18 cellular contexts compared by ENCODE assay signal in the genomic region with DNA sequence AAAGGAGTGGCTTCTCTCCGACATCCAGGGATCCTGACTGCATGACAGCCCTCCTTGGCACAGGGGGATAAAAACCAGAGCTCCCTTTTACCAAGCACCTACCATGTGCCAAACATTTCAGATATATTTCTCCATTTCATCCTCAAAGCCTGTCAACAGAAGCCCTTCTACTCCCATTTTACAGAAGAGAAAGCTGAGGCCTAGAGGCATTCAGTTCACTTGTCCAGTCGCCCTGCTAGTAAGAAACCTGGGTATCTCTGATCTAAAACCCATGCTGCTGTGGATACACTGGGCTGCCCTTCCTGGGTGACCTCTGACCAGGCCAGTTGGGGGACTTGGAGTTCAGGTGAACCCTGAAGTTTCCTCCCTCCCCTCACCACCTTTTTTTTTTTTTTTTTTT. TPM values are rescaled to one million over a fixed set of nuclear protein-coding genes. Genes with fewer than 3 reads are reported as not detected.
DNase-seq lines count a peak whose midpoint lies in the region; ATAC-seq and TF ChIP-seq lines count a peak whose summit lies in the region.
"Had no signal": no experiment of that assay in that cellular context is flagged by ENCODE, and none has a peak within 500 bp of the region (broad histone marks: within the 10 kb centered on the region; RNA-seq: fewer than 3 reads in every experiment).

No MANE protein-coding gene starts in this region.

- H3K27ac ChIP-seq in mammary epithelial cell (ENCODE audit: insufficient read depth, low read depth, low read length) (no peak overlapping the region), breast epithelium (no peak overlapping the region), esophagus (ENCODE audit: low read depth in 2 of 2, low read length in 1 of 2) (peak overlapping the region; percentile 16 to 62)
- H3K27ac ChIP-seq: 22Rv1, A549, C4-2B, HL-60 had no signal

- H3K36me3 Mint-ChIP-seq in stimulated activated effector memory CD8-positive, alpha-beta T cell treated with anti-CD3 and anti-CD28 coated beads, Interleukin-12 subunit alpha, Interleukin-12 subunit beta, amount 100 ng/mL, for 72 hours: no peaks in the 10 kb centered on the region

- CTCF ChIA-PET in mammary epithelial cell (lab: Charles Lee; ENCODE audit: low non-redundant PET): no interaction called here

- H3K4me1 ChIP-seq in mammary epithelial cell (ENCODE audit: insufficient read depth, low read length) (peaks cover 12% of the 10 kb centered on the region), breast epithelium (no peaks in the 10 kb centered on the region), esophagus (ENCODE audit: control insufficient read depth in 2 of 2, insufficient read depth in 2 of 2, low read length in 1 of 2) (peaks cover 0 to 11% of the 10 kb centered on the region in 2 donors)

- no peaks in the 10 kb centered on the region for H3K79me2 ChIP-seq in mammary epithelial cell (ENCODE audit: insufficient read depth, low read length)

- dilution Hi-C loops in mammary epithelial cell (cut with HindIII; ENCODE audit: low sequenced_read_pairs): no loop called here

- in situ Hi-C loops in mammary epithelial cell (cut with MboI; ENCODE audit: low sequenced_read_pairs in 2 of 2): no loop called here

- H3K9me3 ChIP-seq in mammary epithelial cell (replicated peaks; ENCODE audit: insufficient read depth, low read length) (no peaks in the 10 kb centered on the region), breast epithelium (no peaks in the 10 kb centered on the region), esophagus (ENCODE audit: control insufficient read depth in 2 of 2, insufficient read depth in 1 of 2, low read depth in 1 of 2, low read length in 1 of 2) (no peaks in the 10 kb centered on the region)
- H3K9me3 ChIP-seq: A549, Caco-2 had no signal

- no peak for ATAC-seq in stimulated activated effector memory CD8-positive, alpha-beta T cell treated with anti-CD3 and anti-CD28 coated beads, Interleukin-12 subunit alpha, Interleukin-12 subunit beta, amount 100 ng/mL, for 72 hours
- no peak for ATAC-seq in GM18505 (IDR thresholded peaks at IDR 0.05; ENCODE audit: unreplicated experiment)
- ATAC-seq: A549, GM23338 had no signal

- no peaks in the 10 kb centered on the region for H3K9me3 Mint-ChIP-seq in stimulated activated effector memory CD8-positive, alpha-beta T cell treated with anti-CD3 and anti-CD28 coated beads, Interleukin-12 subunit alpha, Interleukin-12 subunit beta, amount 100 ng/mL, for 72 hours
- H3K9me3 Mint-ChIP-seq: CD4-positive, alpha-beta T cell; GM23338; HFFc6 had no signal

- intact Hi-C loops in mammary epithelial cell (cut with micrococcal nuclease): no loop called here
- intact Hi-C loops in breast epithelium (cut with DNase I; ENCODE audit: low total_unique reads): no loop called here

- no peaks in the 10 kb centered on the region for H3K36me3 ChIP-seq in mammary epithelial cell (ENCODE audit: insufficient read depth, low read length)
- H3K36me3 ChIP-seq in breast epithelium: no peaks in the 10 kb centered on the region
- H3K36me3 ChIP-seq in esophagus (ENCODE audit: control insufficient read depth in 2 of 2, insufficient read depth in 2 of 2, low read length in 1 of 2): no peaks in the 10 kb centered on the region

- peak overlapping the region; percentile 32 for H3K27ac Mint-ChIP-seq in stimulated activated effector memory CD8-positive, alpha-beta T cell treated with anti-CD3 and anti-CD28 coated beads, Interleukin-12 subunit alpha, Interleukin-12 subunit beta, amount 100 ng/mL, for 72 hours
- H3K27ac Mint-ChIP-seq: CD4-positive, alpha-beta T cell; GM23338; HFFc6 had no signal

- H3K27me3 ChIP-seq in mammary epithelial cell (ENCODE audit: insufficient read depth, low read length) (no peaks in the 10 kb centered on the region), breast epithelium (peaks cover 0 to 8% of the 10 kb centered on the region in 2 donors), esophagus (ENCODE audit: control insufficient read depth in 1 of 2, insufficient read depth in 2 of 2, low read length in 2 of 2) (no peaks in the 10 kb centered on the region)

- no peak overlapping the region for H3K4me2 ChIP-seq in mammary epithelial cell (ENCODE audit: insufficient read depth, low read depth, low read length)
- H3K4me2 ChIP-seq: A549, GM23338 had no signal

- peak overlapping the region; percentile 23 for H2AFZ ChIP-seq in mammary epithelial cell (ENCODE audit: low read depth, low read length)
- H2AFZ ChIP-seq: GM23338 had no signal

- TF ChIP-seq CTCF in mammary epithelial cell (conservative IDR thresholded peaks at IDR 0.05 in 1 of 2, IDR thresholded peaks at IDR 0.05 in 1 of 2; ENCODE audit: extremely low read depth in 1 of 2, insufficient read depth in 1 of 2, low read depth in 1 of 2, low read length in 2 of 2): no peak
- no peak for TF ChIP-seq CTCF in breast epithelium (IDR thresholded peaks at IDR 0.05)

- H3K9ac ChIP-seq in mammary epithelial cell (ENCODE audit: insufficient read depth, low read length): no peak overlapping the region

- peaks cover 5% of the 10 kb centered on the region for H3K4me1 Mint-ChIP-seq in stimulated activated effector memory CD8-positive, alpha-beta T cell treated with anti-CD3 and anti-CD28 coated beads, Interleukin-12 subunit alpha, Interleukin-12 subunit beta, amount 100 ng/mL, for 72 hours

- H4K20me1 ChIP-seq in mammary epithelial cell (ENCODE audit: insufficient read depth, low read length): no peaks in the 10 kb centered on the region

- H3K4me3 ChIP-seq in mammary epithelial cell (replicated peaks in 1 of 3; ENCODE audit: insufficient read depth in 1 of 3, low read depth in 2 of 3, low read length in 3 of 3): no peak overlapping the region
- no peak overlapping the region for H3K4me3 ChIP-seq in breast epithelium
- H3K4me3 ChIP-seq in esophagus (ENCODE audit: low read depth in 1 of 2, low read length in 2 of 2): no peak overlapping the region
- H3K4me3 ChIP-seq: A549, GM23338 had no signal

- no peak overlapping the region for H3K4me3 Mint-ChIP-seq in stimulated activated effector memory CD8-positive, alpha-beta T cell treated with anti-CD3 and anti-CD28 coated beads, Interleukin-12 subunit alpha, Interleukin-12 subunit beta, amount 100 ng/mL, for 72 hours
- H3K4me3 Mint-ChIP-seq: CD4-positive, alpha-beta T cell; GM23338; HFFc6 had no signal

- BruUV-seq in mammary epithelial cell (replicated peaks; lab: Mats Ljungman, UMichigan): no TSS peak

- 95% methylated on average over 2 of the region's 2 CpGs for WGBS in mammary epithelial cell (ENCODE audit: low coverage, missing lambda C conversion rate)
- WGBS in esophagus, 2 donors: 62 to 81% methylated on average over 2 of the region's 2 CpGs

- DNase-seq in mammary epithelial cell (no peak), breast epithelium (ENCODE audit: low spot score in 2 of 2) (no peak), NCI-H526 treated with DMSO at 0.1 percent for 48 hours (lab: John Stamatoyannopoulos, UW) (no peak)
- DNase-seq in stimulated activated effector memory CD8-positive, alpha-beta T cell treated with anti-CD3 and anti-CD28 coated beads, Interleukin-12 subunit alpha, Interleukin-12 subunit beta, amount 100 ng/mL, for 72 hours (ENCODE audit: low spot score in 2 of 2): no peak
- DNase-seq: AML-193; Caco-2; CD4-positive, alpha-beta T cell; HFFc6; IMR-90 had no signal

- TF ChIP-seq POLR2A in breast epithelium (IDR thresholded peaks at IDR 0.05) (no peak), GM18505 (IDR thresholded peaks at IDR 0.05; ENCODE audit: borderline replicate concordance, extremely low read depth, insufficient read depth, insufficient read length) (no peak)

RNA-seq across cellular contexts. Expression of a gene that starts 5.9 kb away (rescaled TPM):
- total RNA-seq in mammary epithelial cell (10 to 100 TPM; 18.0 to 25.7 TPM), breast epithelium (1 to 10 TPM; 7.3 to 9.3 (median 8.8) TPM)
- polyA plus RNA-seq in mammary epithelial cell (20.1 TPM), esophagus (10 to 100 TPM; 13.4 to 28.9 TPM)
- polyA minus RNA-seq in mammary epithelial cell: 14.3 TPM

RNA-seq across cellular contexts. Expression of a gene that starts 14.8 kb away (rescaled TPM):
- total RNA-seq in mammary epithelial cell: not detected
- polyA plus RNA-seq in mammary epithelial cell: not detected
- polyA minus RNA-seq in mammary epithelial cell: not detected
- under 1 TPM in 2 of 3 donors, not detected in 1; 0.33 to 0.80 TPM for total RNA-seq in breast epithelium
- polyA plus RNA-seq in esophagus: 1 to 10 TPM; 1.8 to 2.6 TPM
- total RNA-seq: CD4-positive, alpha-beta T cell; HFFc6; HT1080; IMR-90 had no signal
- polyA plus RNA-seq: BJ, IMR-90 had no signal

RNA-seq across cellular contexts. Expression of a gene that starts 19.0 kb away (rescaled TPM):
- total RNA-seq in mammary epithelial cell (under 1 TPM; under 0.01 to 0.19 TPM), breast epithelium (under 1 TPM in 1 of 3 donors, not detected in 2; 0.48 TPM)
- polyA plus RNA-seq in mammary epithelial cell (not detected), esophagus (under 1 TPM; 0.08 to 0.10 TPM)
- polyA minus RNA-seq in mammary epithelial cell: not detected
- total RNA-seq: CD4-positive, alpha-beta T cell; IMR-90 had no signal

RNA-seq across cellular contexts. Expression of a gene that starts 44.4 kb away (rescaled TPM):
- total RNA-seq in mammary epithelial cell: 1 to 10 TPM in 1 of 2 donors, under 1 TPM in 1; 0.17 to 1.1 TPM
- polyA plus RNA-seq in mammary epithelial cell: 0.23 TPM
- 1.7 TPM for polyA minus RNA-seq in mammary epithelial cell
- total RNA-seq in breast epithelium: not detected
- polyA plus RNA-seq in esophagus: 10 to 100 TPM in 1 of 2 donors, 1 to 10 TPM in 1; 6.0 to 11.9 TPM
- total RNA-seq: CD4-positive, alpha-beta T cell; HFFc6; HT1080; IMR-90 had no signal
- polyA plus RNA-seq: BJ, IMR-90 had no signal

RNA-seq across cellular contexts. Expression of a gene that starts 45.4 kb away (rescaled TPM):
- total RNA-seq in mammary epithelial cell (under 1 TPM in 1 of 2 donors, not detected in 1; 0.28 TPM), breast epithelium (under 1 TPM in 1 of 3 donors, not detected in 2; 0.33 TPM)
- polyA plus RNA-seq in mammary epithelial cell (not detected), esophagus (under 1 TPM; 0.61 to 0.77 TPM)
- polyA minus RNA-seq in mammary epithelial cell: not detected
- total RNA-seq: Caco-2; CD4-positive, alpha-beta T cell; GM23338; HFFc6; HT1080; IMR-90 had no signal
- polyA plus RNA-seq: BJ, GM23338, IMR-90 had no signal

Comparison
In these comparisons a context has a peak if more than half of its experiments do, and no peak if none do; other contexts are left out.
1. H3K27ac ChIP-seq: peak in esophagus (2 of 2); none in mammary epithelial cell (single experiment) and breast epithelium (0 of 2).